ENCODE assay signal across 7 cellular contexts in the genomic region with DNA sequence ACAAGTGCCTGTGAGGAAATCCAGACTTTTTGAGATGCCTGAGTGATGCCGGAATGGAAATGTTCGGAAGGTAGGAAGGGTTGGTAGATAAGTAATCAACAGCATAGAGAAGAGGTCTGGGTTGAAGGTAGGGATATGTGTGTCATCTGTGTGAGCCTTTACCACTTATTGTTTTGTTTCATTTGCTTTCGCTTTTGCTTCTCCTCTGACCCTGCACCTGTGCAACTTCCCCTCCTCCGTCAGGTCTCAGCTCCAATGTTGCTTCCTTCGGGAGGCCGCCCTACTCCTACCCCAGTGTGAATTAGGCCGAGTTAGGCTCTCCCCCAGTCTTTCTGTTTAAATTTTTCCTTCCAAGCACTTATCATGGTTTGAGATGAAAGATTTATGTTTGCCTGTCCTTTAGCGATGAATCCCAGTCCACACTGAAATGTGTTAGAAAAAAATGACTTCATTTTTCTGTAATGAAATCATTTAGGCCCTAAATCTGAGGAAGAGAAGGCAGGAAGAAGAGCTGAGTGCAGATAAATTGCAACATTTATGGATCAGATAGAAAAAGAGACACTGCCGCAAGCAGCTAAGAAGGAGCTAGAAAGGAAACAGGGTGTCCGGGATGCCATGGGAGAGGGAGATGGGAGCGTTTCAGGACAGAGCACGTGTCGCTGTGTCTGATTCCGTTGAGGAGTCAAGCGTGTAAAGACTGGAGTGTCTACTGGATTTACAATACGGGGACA.
DNase-seq lines count a peak whose midpoint lies in the region; ATAC-seq and TF ChIP-seq lines count a peak whose summit lies in the region.

No MANE protein-coding gene starts in this region.

- peak overlapping the region; percentile 44; the same call in 1 of the 2 replicates for H3K4me2 ChIP-seq in GM23338

- ATAC-seq in GM18861 (IDR thresholded peaks at IDR 0.05; ENCODE audit: unreplicated experiment) = peak; percentile 83
- no peak for ATAC-seq in GM23338
- ATAC-seq in left lobe of liver = peak; percentile 29
- no peak for ATAC-seq in WTC11

- no peak overlapping the region for H3K27ac ChIP-seq in GM23338 (ENCODE audit: low read depth)

- H3K4me1 Mint-ChIP-seq in GM23338 (peaks cover 40% of the 10 kb centered on the region), WTC11 (peaks cover 35% of the 10 kb centered on the region)

- TF ChIP-seq CTCF in GM23338 (conservative IDR thresholded peaks at IDR 0.05; ENCODE audit: low read depth in 2 of 2) (no peak), WTC11 (IDR thresholded peaks at IDR 0.05) (no peak)

- H3K4me3 ChIP-seq in GM23338 = no peak overlapping the region

- peaks cover 17% of the 10 kb centered on the region; the same call in 1 of the 2 replicates for H3K27me3 ChIP-seq in GM23338 (ENCODE audit: insufficient read depth)

- POLR2A ChIA-PET in WTC11 (lab: Charles Lee) = no interaction called here

- no peaks in the 10 kb centered on the region for H3K9me2 ChIP-seq in GM23338 (ENCODE audit: insufficient read depth)

- H3K4me3 Mint-ChIP-seq in GM23338 (no peak overlapping the region), WTC11 (no peak overlapping the region)

- H3F3A ChIP-seq in GM23338 (replicated peaks; ENCODE audit: low read depth) = peaks cover 4% of the 10 kb centered on the region; the same call in 1 of the 2 replicates

- H3K36me3 Mint-ChIP-seq in GM23338 (ENCODE audit: low read depth) (no peaks in the 10 kb centered on the region), WTC11 (no peaks in the 10 kb centered on the region)

- H3K9me3 Mint-ChIP-seq in GM23338 = no peaks in the 10 kb centered on the region
- no peaks in the 10 kb centered on the region for H3K9me3 Mint-ChIP-seq in WTC11

- H3K27ac Mint-ChIP-seq in GM23338 (no peak overlapping the region), WTC11 (no peak overlapping the region)

- no peaks in the 10 kb centered on the region for H3K36me3 ChIP-seq in GM23338 (ENCODE audit: insufficient read depth)

- peaks cover 4% of the 10 kb centered on the region for H3K27me3 Mint-ChIP-seq in GM23338 (ENCODE audit: insufficient read depth, low read depth, poor library complexity)
- 0 out of 2 replicates have a peak, but pooled peaks cover 3% of the 10 kb centered on the region for H3K27me3 Mint-ChIP-seq in WTC11 (ENCODE audit: low read depth)

- peaks cover 42% of the 10 kb centered on the region for H3K4me1 ChIP-seq in GM23338 (ENCODE audit: insufficient read depth)

- no peaks in the 10 kb centered on the region for H3K79me2 ChIP-seq in GM23338 (replicated peaks; ENCODE audit: insufficient read depth)

- H4K20me1 ChIP-seq in GM23338 (replicated peaks; ENCODE audit: insufficient read depth) = no peaks in the 10 kb centered on the region

- CTCF ChIA-PET in WTC11 (lab: Charles Lee) = no interaction called here

- no peak for DNase-seq in GM23338 (ENCODE audit: low spot score)
- peak; percentile 13 for DNase-seq in OCI-M1 (lab: John Stamatoyannopoulos, UW)
- DNase-seq in left lobe of liver (ENCODE audit: low spot score) = no peak
- DNase-seq in nucleus accumbens (lab: John Stamatoyannopoulos, UW) = no peak
- DNase-seq in WTC11 (ENCODE audit: low spot score) = no peak
- DNase-seq in NCI-H2081 treated with DMSO at 0.1 percent for 48 hours (lab: John Stamatoyannopoulos, UW) = no peak

- H2AFZ ChIP-seq in GM23338 = no peak overlapping the region

TF ChIP-seq in GM23338, 12 proteins besides CTCF, POLR2A, EP300 and RAD21 (continues in another document):
- TF ChIP-seq POLR2AphosphoS5 (IDR thresholded peaks at IDR 0.05; ENCODE audit: low read depth) (no peak), JUNB (IDR thresholded peaks at IDR 0.05; ENCODE audit: unreplicated experiment) (no peak), STAT1 (IDR thresholded peaks at IDR 0.05; ENCODE audit: unreplicated experiment) (no peak), CREB1 (CRISPR knock-in tag; IDR thresholded peaks at IDR 0.05; ENCODE audit: low read depth) (no peak), EZH2phosphoT487 (IDR thresholded peaks at IDR 0.05; ENCODE audit: unreplicated experiment) (no peak), ZNF331 (CRISPR knock-in tag; IDR thresholded peaks at IDR 0.05; ENCODE audit: low read depth) (no peak)
- TF ChIP-seq, protein P1, sequence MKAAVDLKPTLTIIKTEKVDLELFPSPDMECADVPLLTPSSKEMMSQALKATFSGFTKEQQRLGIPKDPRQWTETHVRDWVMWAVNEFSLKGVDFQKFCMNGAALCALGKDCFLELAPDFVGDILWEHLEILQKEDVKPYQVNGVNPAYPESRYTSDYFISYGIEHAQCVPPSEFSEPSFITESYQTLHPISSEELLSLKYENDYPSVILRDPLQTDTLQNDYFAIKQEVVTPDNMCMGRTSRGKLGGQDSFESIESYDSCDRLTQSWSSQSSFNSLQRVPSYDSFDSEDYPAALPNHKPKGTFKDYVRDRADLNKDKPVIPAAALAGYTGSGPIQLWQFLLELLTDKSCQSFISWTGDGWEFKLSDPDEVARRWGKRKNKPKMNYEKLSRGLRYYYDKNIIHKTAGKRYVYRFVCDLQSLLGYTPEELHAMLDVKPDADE (IDR thresholded peaks at IDR 0.05) = no peak
- TF ChIP-seq, protein P2, sequence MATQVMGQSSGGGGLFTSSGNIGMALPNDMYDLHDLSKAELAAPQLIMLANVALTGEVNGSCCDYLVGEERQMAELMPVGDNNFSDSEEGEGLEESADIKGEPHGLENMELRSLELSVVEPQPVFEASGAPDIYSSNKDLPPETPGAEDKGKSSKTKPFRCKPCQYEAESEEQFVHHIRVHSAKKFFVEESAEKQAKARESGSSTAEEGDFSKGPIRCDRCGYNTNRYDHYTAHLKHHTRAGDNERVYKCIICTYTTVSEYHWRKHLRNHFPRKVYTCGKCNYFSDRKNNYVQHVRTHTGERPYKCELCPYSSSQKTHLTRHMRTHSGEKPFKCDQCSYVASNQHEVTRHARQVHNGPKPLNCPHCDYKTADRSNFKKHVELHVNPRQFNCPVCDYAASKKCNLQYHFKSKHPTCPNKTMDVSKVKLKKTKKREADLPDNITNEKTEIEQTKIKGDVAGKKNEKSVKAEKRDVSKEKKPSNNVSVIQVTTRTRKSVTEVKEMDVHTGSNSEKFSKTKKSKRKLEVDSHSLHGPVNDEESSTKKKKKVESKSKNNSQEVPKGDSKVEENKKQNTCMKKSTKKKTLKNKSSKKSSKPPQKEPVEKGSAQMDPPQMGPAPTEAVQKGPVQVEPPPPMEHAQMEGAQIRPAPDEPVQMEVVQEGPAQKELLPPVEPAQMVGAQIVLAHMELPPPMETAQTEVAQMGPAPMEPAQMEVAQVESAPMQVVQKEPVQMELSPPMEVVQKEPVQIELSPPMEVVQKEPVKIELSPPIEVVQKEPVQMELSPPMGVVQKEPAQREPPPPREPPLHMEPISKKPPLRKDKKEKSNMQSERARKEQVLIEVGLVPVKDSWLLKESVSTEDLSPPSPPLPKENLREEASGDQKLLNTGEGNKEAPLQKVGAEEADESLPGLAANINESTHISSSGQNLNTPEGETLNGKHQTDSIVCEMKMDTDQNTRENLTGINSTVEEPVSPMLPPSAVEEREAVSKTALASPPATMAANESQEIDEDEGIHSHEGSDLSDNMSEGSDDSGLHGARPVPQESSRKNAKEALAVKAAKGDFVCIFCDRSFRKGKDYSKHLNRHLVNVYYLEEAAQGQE (IDR thresholded peaks at IDR 0.05; ENCODE audit: unreplicated experiment) = no peak

TF ChIP-seq in WTC11, 78 proteins besides CTCF, POLR2A, EP300 and RAD21 (continues in another document):
- TF ChIP-seq, protein P3, sequence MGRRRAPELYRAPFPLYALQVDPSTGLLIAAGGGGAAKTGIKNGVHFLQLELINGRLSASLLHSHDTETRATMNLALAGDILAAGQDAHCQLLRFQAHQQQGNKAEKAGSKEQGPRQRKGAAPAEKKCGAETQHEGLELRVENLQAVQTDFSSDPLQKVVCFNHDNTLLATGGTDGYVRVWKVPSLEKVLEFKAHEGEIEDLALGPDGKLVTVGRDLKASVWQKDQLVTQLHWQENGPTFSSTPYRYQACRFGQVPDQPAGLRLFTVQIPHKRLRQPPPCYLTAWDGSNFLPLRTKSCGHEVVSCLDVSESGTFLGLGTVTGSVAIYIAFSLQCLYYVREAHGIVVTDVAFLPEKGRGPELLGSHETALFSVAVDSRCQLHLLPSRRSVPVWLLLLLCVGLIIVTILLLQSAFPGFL (CRISPR knock-in tag; IDR thresholded peaks at IDR 0.05; ENCODE audit: borderline replicate concordance) = no peak
- TF ChIP-seq ZNF138 (CRISPR knock-in tag; conservative IDR thresholded peaks at IDR 0.05) = no peak
- no peak for TF ChIP-seq TP53 (CRISPR knock-in tag; IDR thresholded peaks at IDR 0.05)
- TF ChIP-seq, protein P4, sequence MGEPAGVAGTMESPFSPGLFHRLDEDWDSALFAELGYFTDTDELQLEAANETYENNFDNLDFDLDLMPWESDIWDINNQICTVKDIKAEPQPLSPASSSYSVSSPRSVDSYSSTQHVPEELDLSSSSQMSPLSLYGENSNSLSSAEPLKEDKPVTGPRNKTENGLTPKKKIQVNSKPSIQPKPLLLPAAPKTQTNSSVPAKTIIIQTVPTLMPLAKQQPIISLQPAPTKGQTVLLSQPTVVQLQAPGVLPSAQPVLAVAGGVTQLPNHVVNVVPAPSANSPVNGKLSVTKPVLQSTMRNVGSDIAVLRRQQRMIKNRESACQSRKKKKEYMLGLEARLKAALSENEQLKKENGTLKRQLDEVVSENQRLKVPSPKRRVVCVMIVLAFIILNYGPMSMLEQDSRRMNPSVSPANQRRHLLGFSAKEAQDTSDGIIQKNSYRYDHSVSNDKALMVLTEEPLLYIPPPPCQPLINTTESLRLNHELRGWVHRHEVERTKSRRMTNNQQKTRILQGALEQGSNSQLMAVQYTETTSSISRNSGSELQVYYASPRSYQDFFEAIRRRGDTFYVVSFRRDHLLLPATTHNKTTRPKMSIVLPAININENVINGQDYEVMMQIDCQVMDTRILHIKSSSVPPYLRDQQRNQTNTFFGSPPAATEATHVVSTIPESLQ (CRISPR knock-in tag; IDR thresholded peaks at IDR 0.05) = no peak
- TF ChIP-seq, protein P5, sequence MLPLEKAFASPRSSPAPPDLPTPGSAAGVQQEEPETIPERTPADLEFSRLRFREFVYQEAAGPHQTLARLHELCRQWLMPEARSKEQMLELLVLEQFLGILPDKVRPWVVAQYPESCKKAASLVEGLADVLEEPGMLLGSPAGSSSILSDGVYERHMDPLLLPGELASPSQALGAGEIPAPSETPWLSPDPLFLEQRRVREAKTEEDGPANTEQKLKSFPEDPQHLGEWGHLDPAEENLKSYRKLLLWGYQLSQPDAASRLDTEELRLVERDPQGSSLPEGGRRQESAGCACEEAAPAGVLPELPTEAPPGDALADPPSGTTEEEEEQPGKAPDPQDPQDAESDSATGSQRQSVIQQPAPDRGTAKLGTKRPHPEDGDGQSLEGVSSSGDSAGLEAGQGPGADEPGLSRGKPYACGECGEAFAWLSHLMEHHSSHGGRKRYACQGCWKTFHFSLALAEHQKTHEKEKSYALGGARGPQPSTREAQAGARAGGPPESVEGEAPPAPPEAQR (CRISPR knock-in tag; IDR thresholded peaks at IDR 0.05) = no peak
- TF ChIP-seq FOXP1 (CRISPR knock-in tag; IDR thresholded peaks at IDR 0.05; ENCODE audit: borderline replicate concordance) = no peak
- TF ChIP-seq TEAD4 (CRISPR knock-in tag; IDR thresholded peaks at IDR 0.05) = no peak
- TF ChIP-seq NR1H2 (CRISPR knock-in tag; IDR thresholded peaks at IDR 0.05) = no peak

Comparison
In these comparisons a context has a peak if more than half of its experiments do, and no peak if none do; other contexts are left out.
1. ATAC-seq: peak in GM18861 (single experiment) and left lobe of liver (single experiment); none in GM23338 (single experiment) and WTC11 (single experiment).